ENCODE assay signal across 17 cellular contexts in genomic region chr5:107026098-107026497, GRCh38.
"Had no signal": no experiment of that assay in that cellular context is flagged by ENCODE, and none has a peak within 500 bp of the region (broad histone marks: within the 10 kb centered on the region; RNA-seq: fewer than 3 reads in every experiment).

No MANE protein-coding gene starts in this region.

- H3K27ac ChIP-seq: coronary artery, esophagus squamous epithelium, left ventricle myocardium inferior had no signal

- H3K4me3 Mint-ChIP-seq: activated CD8-positive, alpha-beta T cell treated with anti-CD3 and anti-CD28 coated beads for 36 hours; activated naive CD8-positive, alpha-beta T cell treated with anti-CD3 and anti-CD28 coated beads for 36 hours; brain; central memory CD8-positive, alpha-beta T cell; natural killer cell treated with Interleukin-12 subunit alpha and Interleukin-12 subunit beta and Interleukin-15 and Interleukin-18, amount 100 ng/mL, for 72 hours; stimulated activated effector memory CD8-positive, alpha-beta T cell treated with anti-CD3 and anti-CD28 coated beads, Interleukin-12 subunit alpha, Interleukin-12 subunit beta, amount 100 ng/mL, for 72 hours; T-helper 17 cell had no signal

- H3K36me3 ChIP-seq: esophagus squamous epithelium, left ventricle myocardium inferior had no signal

- H3K36me3 Mint-ChIP-seq: activated naive CD8-positive, alpha-beta T cell treated with anti-CD3 and anti-CD28 coated beads for 36 hours; brain; natural killer cell treated with Interleukin-12 subunit alpha and Interleukin-12 subunit beta and Interleukin-15 and Interleukin-18, amount 100 ng/mL, for 72 hours; stimulated activated effector memory CD8-positive, alpha-beta T cell treated with anti-CD3 and anti-CD28 coated beads, Interleukin-12 subunit alpha, Interleukin-12 subunit beta, amount 100 ng/mL, for 72 hours had no signal

- H3K27ac Mint-ChIP-seq: activated CD8-positive, alpha-beta T cell treated with anti-CD3 and anti-CD28 coated beads for 36 hours; activated naive CD8-positive, alpha-beta T cell treated with anti-CD3 and anti-CD28 coated beads for 36 hours; brain; natural killer cell treated with Interleukin-12 subunit alpha and Interleukin-12 subunit beta and Interleukin-15 and Interleukin-18, amount 100 ng/mL, for 72 hours; stimulated activated effector memory CD8-positive, alpha-beta T cell treated with anti-CD3 and anti-CD28 coated beads, Interleukin-12 subunit alpha, Interleukin-12 subunit beta, amount 100 ng/mL, for 72 hours; T-helper 17 cell had no signal

- H3K4me3 ChIP-seq: coronary artery, esophagus squamous epithelium, left ventricle myocardium inferior had no signal

- H3K4me1 Mint-ChIP-seq: activated naive CD8-positive, alpha-beta T cell treated with anti-CD3 and anti-CD28 coated beads for 36 hours; central memory CD8-positive, alpha-beta T cell; stimulated activated effector memory CD8-positive, alpha-beta T cell treated with anti-CD3 and anti-CD28 coated beads, Interleukin-12 subunit alpha, Interleukin-12 subunit beta, amount 100 ng/mL, for 72 hours; T-helper 17 cell had no signal

- DNase-seq: activated CD4-positive, alpha-beta T cell treated with anti-CD3 and anti-CD28 coated beads for 48 hours; activated CD8-positive, alpha-beta memory T cell treated with anti-CD3 and anti-CD28 coated beads, Interleukin-2, amount 50 U/mL, for 4 hours; activated CD8-positive, alpha-beta T cell treated with anti-CD3 and anti-CD28 coated beads for 36 hours; activated gamma-delta T cell; activated naive CD8-positive, alpha-beta T cell treated with anti-CD3 and anti-CD28 coated beads for 36 hours; activated T-cell treated with anti-CD3 and anti-CD28 coated beads, Interleukin-2, amount 50 U/mL, for 48 hours; esophagus squamous epithelium; head of caudate nucleus; left ventricle myocardium inferior; mesenchymal stem cell; retina; T-helper 17 cell had no signal

- H3K4me1 ChIP-seq: esophagus squamous epithelium had no signal

- ATAC-seq: activated CD8-positive, alpha-beta T cell treated with anti-CD3 and anti-CD28 coated beads for 36 hours; natural killer cell treated with Interleukin-12 subunit alpha and Interleukin-12 subunit beta and Interleukin-15 and Interleukin-18, amount 100 ng/mL, for 72 hours; stimulated activated effector memory CD8-positive, alpha-beta T cell treated with anti-CD3 and anti-CD28 coated beads, Interleukin-12 subunit alpha, Interleukin-12 subunit beta, amount 100 ng/mL, for 72 hours; T-helper 17 cell had no signal

- H3K9me3 ChIP-seq: esophagus squamous epithelium, left ventricle myocardium inferior had no signal

- H3K27me3 ChIP-seq: esophagus squamous epithelium had no signal

- H3K9me3 Mint-ChIP-seq: brain; central memory CD8-positive, alpha-beta T cell had no signal

- H3K27me3 Mint-ChIP-seq: activated CD8-positive, alpha-beta T cell treated with anti-CD3 and anti-CD28 coated beads for 36 hours; activated naive CD8-positive, alpha-beta T cell treated with anti-CD3 and anti-CD28 coated beads for 36 hours; brain; T-helper 17 cell had no signal
